Comparison of ENCODE assay signal across 23 cellular contexts in the genomic region with DNA sequence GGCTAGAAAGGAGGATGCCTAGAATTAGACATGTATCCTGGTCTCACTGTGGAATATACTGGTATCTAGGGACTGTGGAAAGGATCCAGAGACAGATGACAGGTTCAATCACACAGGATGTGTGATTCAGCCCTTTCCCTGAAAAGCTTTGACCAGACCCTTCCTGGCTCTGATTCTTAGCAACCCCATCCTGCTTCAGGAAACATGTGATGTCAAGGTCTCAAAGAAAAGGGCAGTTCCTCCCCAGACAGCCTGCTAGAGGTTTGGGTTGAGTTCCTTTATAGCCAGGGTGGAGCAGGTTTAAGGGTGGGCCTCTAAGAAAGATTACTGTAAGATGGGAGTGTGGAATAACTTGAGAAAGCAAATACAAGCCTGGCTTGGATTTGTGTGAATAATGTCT. TPM values are rescaled to one million over a fixed set of nuclear protein-coding genes. Genes with fewer than 3 reads are reported as not detected.
"Had no signal": no experiment of that assay in that cellular context is flagged by ENCODE, and none has a peak within 500 bp of the region (broad histone marks: within the 10 kb centered on the region; RNA-seq: fewer than 3 reads in every experiment).

No MANE protein-coding gene starts in this region.

- H3K27me3 ChIP-seq: cardiac muscle cell, esophagus muscularis mucosa, suprapubic skin, transverse colon, vagina had no signal

- DNase-seq: activated CD4-positive, alpha-beta T cell treated with anti-CD3 and anti-CD28 coated beads, Interleukin-2, amount 10 ng/mL, durations not matched to agents 7 days and 5 days; activated CD8-positive, alpha-beta memory T cell treated with anti-CD3 and anti-CD28 coated beads, Interleukin-2, amount 50 U/mL, for 4 hours; activated naive CD4-positive, alpha-beta T cell treated with anti-CD3 and anti-CD28 coated beads, Interleukin-2, amount 50 U/mL, for 16 hours; activated T-cell treated with anti-CD3 and anti-CD28 coated beads, Interleukin-2, amount 50 U/mL, for 4 hours; adrenal gland; hippocampal formation; mammary epithelial cell; occipital lobe; posterior cingulate gyrus; stimulated activated CD4-positive, alpha-beta T cell treated with anti-CD3 and anti-CD28 coated beads, Interleukin-15, amount 100 ng/mL, for 24 hours; stimulated activated CD4-positive, alpha-beta T cell treated with anti-CD3 and anti-CD28 coated beads, Interleukin-4, amount 100 ng/mL, for 1 hour; stimulated activated naive CD8-positive, alpha-beta T cell treated with anti-CD3 and anti-CD28 coated beads, Interleukin-15, amount 100 ng/mL, for 72 hours; transverse colon had no signal

- H3K4me3 ChIP-seq: adrenal gland, cardiac muscle cell, esophagus muscularis mucosa, skin epidermis, suprapubic skin, transverse colon, vagina had no signal

- H3K9me3 ChIP-seq: adrenal gland, esophagus muscularis mucosa, suprapubic skin, transverse colon, vagina had no signal

- ATAC-seq: activated CD4-positive, CD25-positive, alpha-beta regulatory T cell treated with anti-CD3 and anti-CD28 coated beads, Interleukin-2, amount 50 U/mL, for 24 hours; activated T-cell treated with anti-CD3 and anti-CD28 coated beads, Interleukin-2, amount 50 U/mL, for 4 hours; left lobe of liver; stimulated activated naive CD8-positive, alpha-beta T cell treated with anti-CD3 and anti-CD28 coated beads, Interleukin-15, amount 100 ng/mL, for 72 hours had no signal

- H3K27ac ChIP-seq: adrenal gland, cardiac muscle cell, esophagus muscularis mucosa, skin epidermis, suprapubic skin, transverse colon, vagina had no signal

- H3K36me3 ChIP-seq: adrenal gland, cardiac muscle cell, esophagus muscularis mucosa, suprapubic skin, transverse colon, vagina had no signal

- FAIRE-seq: endometrium, islet of Langerhans had no signal

- H3K4me1 ChIP-seq: adrenal gland, esophagus muscularis mucosa, suprapubic skin, transverse colon, vagina had no signal

RNA-seq across cellular contexts. Expression of a gene that starts 3.0 kb away (rescaled TPM):
- total RNA-seq: activated CD4-positive, alpha-beta T cell treated with anti-CD3 and anti-CD28 coated beads, Interleukin-2, amount 10 ng/mL, durations not matched to agents 7 days and 5 days; activated T-cell treated with anti-CD3 and anti-CD28 coated beads, Interleukin-2, amount 50 U/mL, for 4 hours; adrenal gland; cardiac muscle cell; esophagus muscularis mucosa; left lobe of liver; mammary epithelial cell; occipital lobe; suprapubic skin; transverse colon; vagina had no signal
- polyA plus RNA-seq: adrenal gland, cardiac muscle cell, mammary epithelial cell, neural cell had no signal
